Comparison of ENCODE assay signal across 25 cellular contexts in genomic region chr2:228938629-228939028, GRCh38.
DNase-seq lines count a peak whose midpoint lies in the region; ATAC-seq lines count a peak whose summit lies in the region.
"Had no signal": no experiment of that assay in that cellular context is flagged by ENCODE, and none has a peak within 500 bp of the region (broad histone marks: within the 10 kb centered on the region; RNA-seq: fewer than 3 reads in every experiment).

No MANE protein-coding gene starts in this region.

- ATAC-seq in GM21723 (IDR thresholded peaks at IDR 0.05; ENCODE audit: unreplicated experiment) (no peak), HG02610 (IDR thresholded peaks at IDR 0.05; ENCODE audit: unreplicated experiment) (no peak), left lobe of liver (no peak)
- ATAC-seq: activated T-cell treated with anti-CD3 and anti-CD28 coated beads, Interleukin-2, amount 50 U/mL, for 4 hours; effector memory CD8-positive, alpha-beta T cell; esophagus mucosa; left colon; natural killer cell; stimulated activated naive CD8-positive, alpha-beta T cell treated with anti-CD3 and anti-CD28 coated beads, Interleukin-15, Interleukin-2, amounts not matched to agents 100 U/mL and 50 U/mL, for 24 hours had no signal

- DNase-seq in EH (ENCODE audit: low read depth): peak; percentile 80
- DNase-seq in LHCN-M2 (ENCODE audit: low read depth): peak; percentile 34
- DNase-seq in amniotic epithelial cell (ENCODE audit: low read depth): peak; percentile 53
- DNase-seq in fibroblast of the conjunctiva (ENCODE audit: low read depth): peak; percentile 20
- no peak for DNase-seq in HuH-7 (ENCODE audit: low spot score)
- DNase-seq in left lobe of liver (ENCODE audit: low spot score): no peak
- DNase-seq: activated CD4-positive, alpha-beta T cell treated with anti-CD3 and anti-CD28 coated beads for 1 hour; activated naive CD4-positive, alpha-beta T cell treated with Interleukin-2 at 50 U/mL for 16 hours; activated T-cell treated with anti-CD3 and anti-CD28 coated beads, Interleukin-2, amount 50 U/mL, for 4 hours; colonic mucosa; DMS79 treated with DMSO at 0.1 percent for 48 hours; effector memory CD8-positive, alpha-beta T cell; head of caudate nucleus; left colon; natural killer cell; NCI-H2081; NCI-H82; SHP77; stimulated activated CD4-positive, alpha-beta T cell treated with anti-CD3 and anti-CD28 coated beads, Interleukin-12 subunit alpha, Interleukin-12 subunit beta, amount 100 ng/mL, for 4 hours; stimulated activated CD4-positive, alpha-beta T cell treated with anti-CD3 and anti-CD28 coated beads, Interleukin-4, amount 100 ng/mL, for 4 hours; stimulated activated naive CD8-positive, alpha-beta T cell treated with anti-CD3 and anti-CD28 coated beads, Interleukin-15, Interleukin-2, amounts not matched to agents 100 U/mL and 50 U/mL, for 24 hours; thyroid gland had no signal

Comparison
In these comparisons a context has a peak if more than half of its experiments do, and no peak if none do; other contexts are left out.
1. DNase-seq: peak in EH (single experiment), LHCN-M2 (single experiment), amniotic epithelial cell (single experiment) and fibroblast of the conjunctiva (single experiment); none in HuH-7 (single experiment) and left lobe of liver (single experiment).